Comparison of ENCODE assay signal across 22 cellular contexts in genomic region chr4:124415206-124415605, GRCh38.
DNase-seq lines count a peak whose midpoint lies in the region; ATAC-seq and TF ChIP-seq lines count a peak whose summit lies in the region.
"Had no signal": no experiment of that assay in that cellular context is flagged by ENCODE, and none has a peak within 500 bp of the region (broad histone marks: within the 10 kb centered on the region; RNA-seq: fewer than 3 reads in every experiment).

No MANE protein-coding gene starts in this region.

- H3K27ac ChIP-seq in hepatocyte, result no peak overlapping the region
- no peak overlapping the region for H3K27ac ChIP-seq in skeletal muscle tissue (ENCODE audit: low read depth, low read length)
- H3K27ac ChIP-seq: C4-2B, cardiac muscle cell, esophagus squamous epithelium, parathyroid adenoma had no signal

- TF ChIP-seq CTCF in astrocyte of the cerebellum (IDR thresholded peaks at IDR 0.05; ENCODE audit: low read depth, low read length, missing control alignments) (no peak), hepatocyte (IDR thresholded peaks at IDR 0.05; ENCODE audit: poor library complexity) (no peak)

- peak overlapping the region in 2 of 3 donors; percentile 7 to 10 for H3K9ac ChIP-seq in skeletal muscle tissue (ENCODE audit: low read depth in 1 of 3, low read length in 3 of 3)
- H3K9ac ChIP-seq: parathyroid adenoma had no signal

- in situ Hi-C loops in astrocyte of the cerebellum (cut with HindIII; ENCODE audit: low sequenced_read_pairs), result no loop called here

- 63% methylated on average over 6 of the region's 6 CpGs for WGBS in hepatocyte (ENCODE audit: low lambda C conversion rate, missing lambda C conversion rate)

- no peaks in the 10 kb centered on the region for H3K79me2 ChIP-seq in hepatocyte
- H3K79me2 ChIP-seq: parathyroid adenoma had no signal

- H3K4me2 ChIP-seq in hepatocyte, result peak overlapping the region; percentile 53

- H3K9me2 ChIP-seq in hepatocyte (replicated peaks; ENCODE audit: insufficient read depth), result no peaks in the 10 kb centered on the region

- no peaks in the 10 kb centered on the region for H3K9me3 ChIP-seq in hepatocyte (ENCODE audit: low read depth)
- no peaks in the 10 kb centered on the region for H3K9me3 ChIP-seq in skeletal muscle tissue (ENCODE audit: control insufficient read depth in 3 of 3, low read length in 3 of 3)
- H3K9me3 ChIP-seq: esophagus squamous epithelium, tibial nerve had no signal

- peak overlapping the region; percentile 14 for H2AFZ ChIP-seq in hepatocyte
- H2AFZ ChIP-seq: parathyroid adenoma had no signal

- H4K20me1 ChIP-seq in hepatocyte (ENCODE audit: insufficient read depth, poor library complexity, severe bottlenecking), result no peaks in the 10 kb centered on the region

- H3K4me1 ChIP-seq in hepatocyte (ENCODE audit: insufficient read depth), result no peaks in the 10 kb centered on the region
- H3K4me1 ChIP-seq in skeletal muscle tissue (ENCODE audit: control insufficient read depth in 3 of 3, insufficient read depth in 3 of 3, low read length in 3 of 3), result no peaks in the 10 kb centered on the region
- H3K4me1 ChIP-seq: parathyroid adenoma had no signal

- ATAC-seq in GM18907 (IDR thresholded peaks at IDR 0.05; ENCODE audit: unreplicated experiment), result no peak
- ATAC-seq: activated T-cell treated with anti-CD3 and anti-CD28 coated beads, Interleukin-2, amount 50 U/mL, for 4 hours; stimulated activated effector memory CD8-positive, alpha-beta T cell treated with anti-CD3 and anti-CD28 coated beads, Interleukin-12 subunit alpha, Interleukin-12 subunit beta, amount 100 ng/mL, for 72 hours had no signal

- H3K36me3 ChIP-seq in hepatocyte (replicated peaks; ENCODE audit: insufficient read depth, low read depth) (no peaks in the 10 kb centered on the region), skeletal muscle tissue (ENCODE audit: control insufficient read depth in 3 of 3, insufficient read depth in 3 of 3, low read length in 3 of 3) (no peaks in the 10 kb centered on the region)
- H3K36me3 ChIP-seq: cardiac muscle cell, esophagus squamous epithelium, tibial nerve had no signal

- peak; percentile 33 for DNase-seq in HCEC 1CT
- no peak for DNase-seq in astrocyte of the cerebellum (ENCODE audit: low read depth)
- DNase-seq in hepatocyte (ENCODE audit: low spot score), result no peak
- no peak for DNase-seq in T-helper 1 cell
- DNase-seq in GF-D8 (lab: John Stamatoyannopoulos, UW), result no peak
- no peak for DNase-seq in stimulated activated CD4-positive, alpha-beta T cell treated with anti-CD3 and anti-CD28 coated beads, Interleukin-15, amount 100 ng/mL, for 24 hours
- DNase-seq: activated CD4-positive, alpha-beta memory T cell treated with anti-CD3 and anti-CD28 coated beads, Interleukin-2, amount 10 ng/mL, durations not matched to agents 7 days and 5 days; activated T-cell treated with anti-CD3 and anti-CD28 coated beads, Interleukin-2, amount 50 U/mL, for 4 hours; esophagus squamous epithelium; H9; hypothalamus; Kasumi-1; left cardiac atrium; NCI-H1436; SW 1271 had no signal

- H3K4me3 ChIP-seq in astrocyte of the cerebellum (ENCODE audit: low read depth, low read length), result peak overlapping the region; percentile 4
- no peak overlapping the region for H3K4me3 ChIP-seq in hepatocyte
- peak overlapping the region in 2 of 3 donors; percentile 25 to 40 for H3K4me3 ChIP-seq in skeletal muscle tissue (ENCODE audit: low read length in 3 of 3)
- H3K4me3 ChIP-seq: cardiac muscle cell, esophagus squamous epithelium, tibial nerve had no signal

- H3K27me3 ChIP-seq in hepatocyte (no peaks in the 10 kb centered on the region), skeletal muscle tissue (ENCODE audit: control insufficient read depth in 3 of 3, insufficient read depth in 3 of 3, low read length in 3 of 3) (no peaks in the 10 kb centered on the region)
- H3K27me3 ChIP-seq: cardiac muscle cell, esophagus squamous epithelium, tibial nerve had no signal
